ENCODE assay signal across 29 cellular contexts in genomic region chr6:137264308-137265075, GRCh38. TPM values are rescaled to one million over a fixed set of nuclear protein-coding genes. Genes with fewer than 3 reads are reported as not detected.
DNase-seq lines count a peak whose midpoint lies in the region; ATAC-seq, FAIRE-seq and TF ChIP-seq lines count a peak whose summit lies in the region.
"Had no signal": no experiment of that assay in that cellular context is flagged by ENCODE, and none has a peak within 500 bp of the region (broad histone marks: within the 10 kb centered on the region; RNA-seq: fewer than 3 reads in every experiment).

No MANE protein-coding gene starts in this region.

- H3K4me1 ChIP-seq in HepG2 (ENCODE audit: insufficient read depth, low read length) (peaks cover 22% of the 10 kb centered on the region), right lobe of liver (peaks cover 0 to 17% (median 0%) of the 10 kb centered on the region in 4 donors), smooth muscle cell (ENCODE audit: low read depth) (no peaks in the 10 kb centered on the region)

- no peak for TF ChIP-seq CTCF in HepG2 (CRISPR knock-in tag; IDR thresholded peaks at IDR 0.05)
- TF ChIP-seq CTCF in right lobe of liver (IDR thresholded peaks at IDR 0.05) = no peak
- TF ChIP-seq CTCF in smooth muscle cell (IDR thresholded peaks at IDR 0.05; ENCODE audit: borderline replicate concordance, insufficient read depth, poor library complexity, severe bottlenecking) = no peak

- no peak overlapping the region for H3K4me3 ChIP-seq in HepG2 (replicated peaks in 1 of 3; ENCODE audit: insufficient read depth in 1 of 3, low read depth in 2 of 3, low read length in 3 of 3)
- no peak overlapping the region for H3K4me3 ChIP-seq in right lobe of liver
- H3K4me3 ChIP-seq in smooth muscle cell = no peak overlapping the region
- H3K4me3 ChIP-seq: heart left ventricle, ovary had no signal

- in situ Hi-C loops in HepG2 (cut with HindIII; ENCODE audit: extremely low pct_ligation_motif_present, low pct_unique_long_range_greater_than_20kb) = loop anchor here (5.0 kb wide), 1 partner anchor 172 kb away; no protein-coding TSS in a partner anchor

- H3K27ac ChIP-seq in HepG2 (ENCODE audit: extremely low read length, insufficient read depth, low read length) (no peak overlapping the region), right lobe of liver (no peak overlapping the region), smooth muscle cell (ENCODE audit: low read depth) (no peak overlapping the region)
- H3K27ac ChIP-seq: heart left ventricle, ovary had no signal

- ATAC-seq in HepG2 (no peak), right lobe of liver (no peak)
- ATAC-seq: activated CD4-positive, alpha-beta T cell treated with anti-CD3 and anti-CD28 coated beads for 36 hours; activated CD8-positive, alpha-beta T cell treated with anti-CD3 and anti-CD28 coated beads, Interleukin-2, amount 10 ng/mL, durations not matched to agents 7 days and 5 days; heart left ventricle; right cardiac atrium; SK-N-SH treated with all-trans-retinoic acid at 6 μM for 48 hours; stimulated activated effector memory CD8-positive, alpha-beta T cell treated with anti-CD3 and anti-CD28 coated beads, Interleukin-12 subunit alpha, Interleukin-12 subunit beta, amount 100 ng/mL, for 72 hours had no signal

- no peaks in the 10 kb centered on the region for H3F3A ChIP-seq in smooth muscle cell (ENCODE audit: low read depth)

- no peak for TF ChIP-seq EP300 in HepG2 (IDR thresholded peaks at IDR 0.05; ENCODE audit: low read depth in 2 of 2, low read length in 2 of 2)
- TF ChIP-seq EP300 in HepG2 (CRISPR knock-in tag; IDR thresholded peaks at IDR 0.05; ENCODE audit: borderline replicate concordance) = no peak

- H3K9ac ChIP-seq in HepG2 (ENCODE audit: insufficient read depth, low read depth, low read length) (no peak overlapping the region), smooth muscle cell (ENCODE audit: low read depth) (no peak overlapping the region)

- no peaks in the 10 kb centered on the region for H3K79me2 ChIP-seq in HepG2 (ENCODE audit: insufficient read depth, low read length)
- H3K79me2 ChIP-seq in smooth muscle cell (ENCODE audit: low read depth) = no peaks in the 10 kb centered on the region

- intact Hi-C loops in HepG2 (cut with micrococcal nuclease; ENCODE audit: unreplicated experiment) (no loop called here), right lobe of liver (cut with DNase I) (loop anchor here in 1 of 2 donors (10.0 kb wide), 1 partner anchor 370 kb away; no protein-coding TSS in a partner anchor)

- H2AFZ ChIP-seq in HepG2 (ENCODE audit: low read length) = no peak overlapping the region
- no peak overlapping the region for H2AFZ ChIP-seq in smooth muscle cell (ENCODE audit: low read depth)

- no peak overlapping the region for H3K4me2 ChIP-seq in HepG2 (ENCODE audit: low read depth, low read length)
- H3K4me2 ChIP-seq in smooth muscle cell = no peak overlapping the region

- no peak for FAIRE-seq in HepG2 (lab: Jason Lieb, UNC)
- FAIRE-seq: endothelial cell of umbilical vein, GM12892, kidney had no signal

- no TSS peak for BruUV-seq in HepG2 (replicated peaks; lab: Mats Ljungman, UMichigan)

- H3K9me3 ChIP-seq in HepG2 (ENCODE audit: low read length) = no peaks in the 10 kb centered on the region
- no peaks in the 10 kb centered on the region for H3K9me3 ChIP-seq in right lobe of liver
- no peaks in the 10 kb centered on the region for H3K9me3 ChIP-seq in smooth muscle cell (replicated peaks; ENCODE audit: low read depth)
- H3K9me3 ChIP-seq: ovary had no signal

- no peak for TF ChIP-seq POLR2A in HepG2 (IDR thresholded peaks at IDR 0.05; ENCODE audit: insufficient read depth in 1 of 2, low read depth in 2 of 2, low read length in 2 of 2)
- TF ChIP-seq POLR2A in right lobe of liver (IDR thresholded peaks at IDR 0.05) = no peak

- DNase-seq in HepG2 (ENCODE audit: low spot score) = no peak
- no peak for DNase-seq in right lobe of liver
- DNase-seq in NCI-H446 (lab: John Stamatoyannopoulos, UW) = peak; percentile 68 to 82
- DNase-seq in fibroblast of gingiva (ENCODE audit: low read depth) = peak; percentile 54
- no peak for DNase-seq in mesenteric fat pad (ENCODE audit: low spot score)
- DNase-seq in SKM-1 (lab: John Stamatoyannopoulos, UW; ENCODE audit: unreplicated experiment) = no peak
- no peak for DNase-seq in smooth muscle cell (lab: John Stamatoyannopoulos, UW; ENCODE audit: unreplicated experiment)
- no peak for DNase-seq in C1 segment of cervical spinal cord (lab: John Stamatoyannopoulos, UW)
- DNase-seq: activated CD4-positive, alpha-beta T cell treated with anti-CD3 and anti-CD28 coated beads for 36 hours; activated CD8-positive, alpha-beta T cell treated with anti-CD3 and anti-CD28 coated beads, Interleukin-2, amount 10 ng/mL, durations not matched to agents 7 days and 5 days; activated naive CD8-positive, alpha-beta T cell treated with anti-CD3 and anti-CD28 coated beads for 36 hours; cerebellar nuclear complex; EL; HFFc6; kidney; NCI-H1048; NCI-H187 treated with DMSO at 0.1 percent for 48 hours; NCI-H748 treated with DMSO at 0.1 percent for 48 hours; ovary; stimulated activated CD4-positive, alpha-beta T cell treated with anti-CD3 and anti-CD28 coated beads, Interleukin-12 subunit alpha, Interleukin-12 subunit beta, amount 100 ng/mL, for 4 hours; stimulated activated CD4-positive, alpha-beta T cell treated with anti-CD3 and anti-CD28 coated beads, Interleukin-4, amount 100 ng/mL, for 1 hour; substantia nigra; T-helper 2 cell had no signal

- 49% methylated on average over 5 of the region's 5 CpGs for WGBS in HepG2 (ENCODE audit: low lambda C conversion rate)
- 44% methylated on average over 5 of the region's 5 CpGs for WGBS in right lobe of liver (ENCODE audit: insufficient coverage, low coverage, low lambda C conversion rate, missing lambda C conversion rate)
- 70% methylated on average over 5 of the region's 5 CpGs for WGBS in smooth muscle cell (ENCODE audit: low lambda C conversion rate)

- POLR2A ChIA-PET in HepG2 (lab: Yijun Ruan, JAX) = no interaction called here

- H3K36me3 ChIP-seq in HepG2 (replicated peaks in 1 of 2; ENCODE audit: control insufficient read depth in 1 of 2, insufficient read depth in 2 of 2, low read length in 2 of 2) (no peaks in the 10 kb centered on the region), right lobe of liver (no peaks in the 10 kb centered on the region), smooth muscle cell (ENCODE audit: low read depth) (no peaks in the 10 kb centered on the region)
- H3K36me3 ChIP-seq: heart left ventricle, ovary had no signal

- no peaks in the 10 kb centered on the region for H3K27me3 ChIP-seq in HepG2 (ENCODE audit: control insufficient read depth in 1 of 2, insufficient read depth in 2 of 2, low read length in 2 of 2)
- H3K27me3 ChIP-seq in right lobe of liver = no peaks in the 10 kb centered on the region
- H3K27me3 ChIP-seq in smooth muscle cell (ENCODE audit: low read depth) = no peaks in the 10 kb centered on the region
- H3K27me3 ChIP-seq: heart left ventricle, ovary had no signal

- TF ChIP-seq RAD21 in HepG2 (CRISPR knock-in tag; IDR thresholded peaks at IDR 0.05) = no peak

- CTCF ChIA-PET in HepG2 (lab: Yijun Ruan, JAX; ENCODE audit: low intra/inter-chr PET ratio, low total read pairs) = no interaction called here

- H4K20me1 ChIP-seq in HepG2 (ENCODE audit: insufficient read depth, low read length) (no peaks in the 10 kb centered on the region), smooth muscle cell (ENCODE audit: low read depth) (no peaks in the 10 kb centered on the region)

TF ChIP-seq in HepG2, 621 proteins besides CTCF, POLR2A, EP300 and RAD21:
- TF ChIP-seq ZNF530 (CRISPR knock-in tag; IDR thresholded peaks at IDR 0.05; ENCODE audit: low read depth) (no peak), ZNF230 (CRISPR knock-in tag; IDR thresholded peaks at IDR 0.05) (no peak), SPEN (CRISPR knock-in tag; IDR thresholded peaks at IDR 0.05; ENCODE audit: low read depth) (no peak), ZNF564 (CRISPR knock-in tag; IDR thresholded peaks at IDR 0.05) (peak; percentile 31; the same call in 1 of the 2 replicates)

RNA-seq across cellular contexts. Expression of gene IFNGR1, which starts 45.3 kb away (rescaled TPM):
- 48.9 and 82.8 TPM in 2 replicates for total RNA-seq in HepG2 (2016; rRNA removed; fragmentation: Illumina TruSeq; extraction: Trizol)
- total RNA-seq in HepG2 (2016; cell fraction: cytosol; rRNA removed; fragmentation: Illumina TruSeq; extraction: Trizol; ENCODE audit: low read depth) = 8.4 and 9.4 TPM in 2 replicates
- total RNA-seq in HepG2 (2016; cell fraction: insoluble cytoplasmic fraction; rRNA removed; fragmentation: Illumina TruSeq; extraction: Trizol) = 45.8 and 85.1 TPM in 2 replicates
- total RNA-seq in HepG2 (2016; cell fraction: membrane; rRNA removed; fragmentation: Illumina TruSeq; extraction: Trizol) = 20.8 and 24.3 TPM in 2 replicates
- 88.6 and 101 TPM in 2 replicates for total RNA-seq in HepG2 (2016; cell fraction: nucleus; rRNA removed; fragmentation: Illumina TruSeq; extraction: Trizol)
- 71.6 and 87.8 TPM in 2 replicates for polyA plus RNA-seq in HepG2 (2011; rRNA removed)
- polyA plus RNA-seq in HepG2 (2011; cell fraction: cytosol; rRNA removed) = 34.2 and 50.3 TPM in 2 replicates
- polyA plus RNA-seq in HepG2 (2011; cell fraction: nucleus; rRNA removed) = 31.2 and 32.5 TPM in 2 replicates
- polyA plus RNA-seq in HepG2 (2012) = 50.2 and 52.0 TPM in 2 replicates
- polyA plus RNA-seq in HepG2 (2016; cell fraction: cytosol; fragmentation: Illumina TruSeq; extraction: Trizol; ENCODE audit: low read depth) = 4.8 and 5.5 TPM in 2 replicates
- polyA plus RNA-seq in HepG2 (2016; cell fraction: insoluble cytoplasmic fraction; fragmentation: Illumina TruSeq; extraction: Trizol; ENCODE audit: low read depth) = 37.4 and 39.7 TPM in 2 replicates
- 10.2 and 10.4 TPM in 2 replicates for polyA plus RNA-seq in HepG2 (2016; cell fraction: membrane; fragmentation: Illumina TruSeq; extraction: Trizol; ENCODE audit: low read depth)
- 112 and 116 TPM in 2 replicates for polyA plus RNA-seq in HepG2 (2016; cell fraction: nucleus; fragmentation: Illumina TruSeq; extraction: Trizol; ENCODE audit: insufficient read depth, low read depth)
- polyA minus RNA-seq in HepG2 (2011; rRNA and poly(A)+ RNA removed; ENCODE audit: low replicate concordance) = 37.9 and 170 TPM in 2 replicates
- polyA minus RNA-seq in HepG2 (2011; cell fraction: cytosol; rRNA and poly(A)+ RNA removed) = 54.0 and 55.4 TPM in 2 replicates
- 95.2 and 116 TPM in 2 replicates for polyA minus RNA-seq in HepG2 (2011; cell fraction: nucleus; rRNA and poly(A)+ RNA removed)
- total RNA-seq in right lobe of liver = 10 to 100 TPM; 25.8 to 88.8 (median 37.4) TPM
- total RNA-seq in mesenteric fat pad = 148 TPM
- 83.7 and 88.3 TPM in 2 replicates for total RNA-seq in smooth muscle cell
- 51.1 and 61.1 TPM in 2 replicates for polyA plus RNA-seq in smooth muscle cell

Comparison
In these comparisons a context has a peak if more than half of its experiments do, and no peak if none do; other contexts are left out.
1. DNase-seq: peak in NCI-H446 (2 of 2) and fibroblast of gingiva (single experiment); none in HepG2 (single experiment), right lobe of liver (0 of 3), mesenteric fat pad (single experiment), SKM-1 (single experiment), smooth muscle cell (single experiment) and C1 segment of cervical spinal cord (0 of 14).